Comparison of ENCODE assay signal across 8 cellular contexts in the genomic region with DNA sequence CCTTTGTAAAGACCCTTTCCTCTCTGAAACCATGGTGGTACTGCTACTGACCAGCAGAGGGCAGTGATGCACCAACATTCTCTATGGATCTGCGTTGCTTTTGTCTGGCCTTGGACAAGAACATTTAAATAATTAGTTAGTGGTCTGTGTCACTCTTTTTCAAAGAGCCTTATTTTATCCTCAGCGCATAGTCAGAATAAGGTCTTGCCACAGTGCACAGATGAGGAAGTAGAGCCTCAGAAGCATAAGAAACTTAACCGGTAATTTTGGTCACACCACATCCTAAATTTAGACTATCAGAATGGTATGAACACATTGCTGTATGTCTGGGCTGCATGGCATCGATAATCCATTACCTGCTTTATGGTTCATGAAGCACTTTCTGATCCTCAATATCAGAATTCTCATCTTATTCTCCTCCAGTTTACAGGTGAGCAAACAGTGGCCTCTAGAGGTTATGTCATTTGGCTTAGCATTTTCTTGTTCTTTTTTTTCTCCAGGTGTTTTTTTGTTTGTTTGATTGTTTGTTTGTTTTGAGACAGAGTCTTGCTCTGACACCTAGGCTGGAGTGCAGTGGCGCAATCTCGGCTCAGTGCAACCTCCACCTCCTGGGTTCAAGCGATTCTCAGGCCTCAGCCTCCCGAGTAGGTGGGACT. TPM values are rescaled to one million over a fixed set of nuclear protein-coding genes. Genes with fewer than 3 reads are reported as not detected.
A peak's percentile ranks its signal among the peaks of the same experiment; 100 is the strongest.
DNase-seq lines count a peak whose midpoint lies in the region; ATAC-seq and TF ChIP-seq lines count a peak whose summit lies in the region.

No MANE protein-coding gene starts in this region.

- no peak overlapping the region for H3K4me3 ChIP-seq in astrocyte of the cerebellum (ENCODE audit: low read depth, low read length)
- H3K4me3 ChIP-seq in smooth muscle cell: no peak overlapping the region

- no peaks in the 10 kb centered on the region for H3K9me3 ChIP-seq in T-helper 17 cell (ENCODE audit: control insufficient read depth, low read length, poor library complexity, severe bottlenecking)
- H3K9me3 ChIP-seq in smooth muscle cell (replicated peaks; ENCODE audit: low read depth): no peaks in the 10 kb centered on the region

- no peaks in the 10 kb centered on the region for H3K4me1 ChIP-seq in smooth muscle cell (ENCODE audit: low read depth)

- H3K27ac Mint-ChIP-seq in T-helper 17 cell: peak overlapping the region; percentile 11

- H3K36me3 ChIP-seq in smooth muscle cell (ENCODE audit: low read depth): no peaks in the 10 kb centered on the region

- H3K4me3 Mint-ChIP-seq in T-helper 17 cell: no peak overlapping the region

- H3K79me2 ChIP-seq in smooth muscle cell (ENCODE audit: low read depth): no peaks in the 10 kb centered on the region

- H3K36me3 Mint-ChIP-seq in T-helper 17 cell (ENCODE audit: low read depth): no peaks in the 10 kb centered on the region

- TF ChIP-seq CTCF in astrocyte of the cerebellum (IDR thresholded peaks at IDR 0.05; ENCODE audit: low read depth, low read length, missing control alignments) (peak; percentile 90), smooth muscle cell (IDR thresholded peaks at IDR 0.05; ENCODE audit: borderline replicate concordance, insufficient read depth, poor library complexity, severe bottlenecking) (peak; percentile 90)

- WGBS in smooth muscle cell (ENCODE audit: low lambda C conversion rate): 67% methylated on average over 8 of the region's 8 CpGs

- DNase-seq in NCI-H524 (lab: John Stamatoyannopoulos, UW) (peak; percentile 9 to 61), NCI-H524 treated with DMSO at 0.1 percent for 48 hours (lab: John Stamatoyannopoulos, UW) (no peak), NCI-H146 (lab: John Stamatoyannopoulos, UW) (peak; percentile 66), T-helper 17 cell (peak; percentile 18 to 50 (median 31)), astrocyte of the cerebellum (ENCODE audit: low read depth) (peak; percentile 72), hypothalamus (lab: John Stamatoyannopoulos, UW) (peak in 46 of 51 donors; percentile 1 to 81 (median 40)), smooth muscle cell (lab: John Stamatoyannopoulos, UW; ENCODE audit: unreplicated experiment) (peak; percentile 9)

- H3K27ac ChIP-seq in smooth muscle cell (ENCODE audit: low read depth): no peak overlapping the region

- H2AFZ ChIP-seq in smooth muscle cell (ENCODE audit: low read depth): peak overlapping the region; percentile 23

- H3K9ac ChIP-seq in smooth muscle cell (ENCODE audit: low read depth): no peak overlapping the region

- no peaks in the 10 kb centered on the region for H4K20me1 ChIP-seq in smooth muscle cell (ENCODE audit: low read depth)

- H3F3A ChIP-seq in smooth muscle cell (ENCODE audit: low read depth): no peaks in the 10 kb centered on the region

- no peaks in the 10 kb centered on the region for H3K27me3 Mint-ChIP-seq in T-helper 17 cell

- in situ Hi-C loops in astrocyte of the cerebellum (cut with HindIII; ENCODE audit: low sequenced_read_pairs): no loop called here

- no peak overlapping the region for H3K4me2 ChIP-seq in smooth muscle cell

- no peaks in the 10 kb centered on the region for H3K27me3 ChIP-seq in smooth muscle cell (ENCODE audit: low read depth)

- peaks cover 10% of the 10 kb centered on the region for H3K4me1 Mint-ChIP-seq in T-helper 17 cell

- ATAC-seq in HG02798 (IDR thresholded peaks at IDR 0.05; ENCODE audit: poor library complexity, unreplicated experiment) (peak; percentile 87), T-helper 17 cell (peak; percentile 83)

RNA-seq across cellular contexts. Expression of a gene that starts 23.7 kb away (rescaled TPM):
- total RNA-seq in T-helper 17 cell: under 1 TPM; 0.42 to 0.86 TPM
- total RNA-seq in smooth muscle cell: 11.0 and 14.7 TPM in 2 replicates
- 8.0 and 9.1 TPM in 2 replicates for polyA plus RNA-seq in smooth muscle cell

RNA-seq across cellular contexts. Expression of a gene that starts 52.1 kb away (rescaled TPM):
- 10 to 100 TPM; 12.7 to 20.2 TPM for total RNA-seq in T-helper 17 cell
- total RNA-seq in smooth muscle cell: 12.0 and 16.8 TPM in 2 replicates
- 10.0 and 13.9 TPM in 2 replicates for polyA plus RNA-seq in smooth muscle cell
